ENCODE assay signal across 12 cellular contexts in the genomic region with DNA sequence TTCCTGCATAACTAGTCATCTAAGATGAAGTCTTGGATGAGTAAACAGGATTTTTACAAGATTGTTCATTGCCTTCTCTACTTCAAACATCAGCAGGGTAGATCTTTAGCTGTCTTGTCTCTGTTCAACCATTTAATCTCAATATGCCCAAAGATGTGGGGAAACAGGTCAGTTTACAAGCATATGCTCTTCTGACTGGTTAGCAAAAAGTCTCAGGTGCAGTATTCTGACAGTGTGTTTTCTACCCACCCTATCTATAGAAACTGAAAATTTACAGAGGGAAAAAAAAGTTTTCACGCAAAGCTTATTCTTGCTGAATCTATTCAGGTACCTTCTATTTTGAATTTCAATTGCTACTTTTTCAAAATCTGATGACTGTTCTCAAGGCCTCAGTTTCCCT. TPM values are rescaled to one million over a fixed set of nuclear protein-coding genes. Genes with fewer than 3 reads are reported as not detected.
DNase-seq lines count a peak whose midpoint lies in the region; ATAC-seq lines count a peak whose summit lies in the region.
"Had no signal": no experiment of that assay in that cellular context is flagged by ENCODE, and none has a peak within 500 bp of the region (broad histone marks: within the 10 kb centered on the region; RNA-seq: fewer than 3 reads in every experiment).

No MANE protein-coding gene starts in this region.

- no peak for DNase-seq in activated CD4-positive, alpha-beta T cell treated with anti-CD3 and anti-CD28 coated beads, Interleukin-2, amount 10 ng/mL, durations not matched to agents 7 days and 5 days
- DNase-seq in activated CD4-positive, alpha-beta T cell treated with anti-CD3 and anti-CD28 coated beads for 48 hours, result no peak
- DNase-seq in natural killer cell treated with Interleukin-12 subunit alpha and Interleukin-12 subunit beta and Interleukin-15 and Interleukin-18, amount 100 ng/mL, for 72 hours (ENCODE audit: low spot score), result no peak
- DNase-seq in MV-4-11 (lab: John Stamatoyannopoulos, UW), result no peak
- DNase-seq in stimulated activated CD4-positive, alpha-beta T cell treated with anti-CD3 and anti-CD28 coated beads, Interleukin-4, amount 100 ng/mL, for 24 hours, result no peak
- no peak for DNase-seq in stimulated activated CD4-positive, alpha-beta T cell treated with anti-CD3 and anti-CD28 coated beads, Interleukin-4, amount 100 ng/mL, for 1 hour
- DNase-seq: activated effector memory CD4-positive, alpha-beta T cell treated with anti-CD3 and anti-CD28 coated beads, Interleukin-2, amount 50 U/mL, for 16 hours; kidney glomerular epithelial cell; NCI-H1436 treated with DMSO at 0.1 percent for 48 hours; occipital lobe had no signal

- peaks cover 74% of the 10 kb centered on the region for H3K4me1 Mint-ChIP-seq in activated CD4-positive, alpha-beta T cell treated with anti-CD3 and anti-CD28 coated beads, Interleukin-2, amount 10 ng/mL, durations not matched to agents 7 days and 5 days
- H3K4me1 Mint-ChIP-seq in natural killer cell treated with Interleukin-12 subunit alpha and Interleukin-12 subunit beta and Interleukin-15 and Interleukin-18, amount 100 ng/mL, for 72 hours (ENCODE audit: low read depth in 2 of 2), result peaks cover 68 to 72% of the 10 kb centered on the region in 2 donors

- H3K27ac Mint-ChIP-seq in activated CD4-positive, alpha-beta T cell treated with anti-CD3 and anti-CD28 coated beads, Interleukin-2, amount 10 ng/mL, durations not matched to agents 7 days and 5 days, result peak overlapping the region; percentile 81
- peak overlapping the region; percentile 84 to 95 for H3K27ac Mint-ChIP-seq in natural killer cell treated with Interleukin-12 subunit alpha and Interleukin-12 subunit beta and Interleukin-15 and Interleukin-18, amount 100 ng/mL, for 72 hours

- H3K27me3 Mint-ChIP-seq in activated CD4-positive, alpha-beta T cell treated with anti-CD3 and anti-CD28 coated beads, Interleukin-2, amount 10 ng/mL, durations not matched to agents 7 days and 5 days, result no peaks in the 10 kb centered on the region
- no peaks in the 10 kb centered on the region for H3K27me3 Mint-ChIP-seq in natural killer cell treated with Interleukin-12 subunit alpha and Interleukin-12 subunit beta and Interleukin-15 and Interleukin-18, amount 100 ng/mL, for 72 hours

- no peak overlapping the region for H3K4me3 Mint-ChIP-seq in activated CD4-positive, alpha-beta T cell treated with anti-CD3 and anti-CD28 coated beads, Interleukin-2, amount 10 ng/mL, durations not matched to agents 7 days and 5 days
- H3K4me3 Mint-ChIP-seq in natural killer cell treated with Interleukin-12 subunit alpha and Interleukin-12 subunit beta and Interleukin-15 and Interleukin-18, amount 100 ng/mL, for 72 hours, result peak overlapping the region; percentile 87

- CTCF ChIA-PET in activated CD4-positive, alpha-beta T cell treated with anti-CD3 and anti-CD28 coated beads, Interleukin-2, amount 10 ng/mL, durations not matched to agents 7 days and 5 days (lab: Charles Lee), result interaction anchor here (1.3 to 5.2 kb wide), 7 partner anchors 9 to 82 kb away, joined by 4 to 27 read pairs (median 9); a partner anchor contains a TSS

- ATAC-seq in GM21526 (IDR thresholded peaks at IDR 0.05; ENCODE audit: low FRiP score, unreplicated experiment) (peak; percentile 36), HG03432 (IDR thresholded peaks at IDR 0.05; ENCODE audit: unreplicated experiment) (peak; percentile 33)
- no peak for ATAC-seq in natural killer cell treated with Interleukin-12 subunit alpha and Interleukin-12 subunit beta and Interleukin-15 and Interleukin-18, amount 100 ng/mL, for 72 hours

- H3K9me3 Mint-ChIP-seq in activated CD4-positive, alpha-beta T cell treated with anti-CD3 and anti-CD28 coated beads, Interleukin-2, amount 10 ng/mL, durations not matched to agents 7 days and 5 days, result no peaks in the 10 kb centered on the region
- H3K9me3 Mint-ChIP-seq in natural killer cell treated with Interleukin-12 subunit alpha and Interleukin-12 subunit beta and Interleukin-15 and Interleukin-18, amount 100 ng/mL, for 72 hours, result no peaks in the 10 kb centered on the region

- POLR2A ChIA-PET in activated CD4-positive, alpha-beta T cell treated with anti-CD3 and anti-CD28 coated beads, Interleukin-2, amount 10 ng/mL, durations not matched to agents 7 days and 5 days (lab: Charles Lee), result no interaction called here

- peaks cover 16% of the 10 kb centered on the region for H3K36me3 Mint-ChIP-seq in activated CD4-positive, alpha-beta T cell treated with anti-CD3 and anti-CD28 coated beads, Interleukin-2, amount 10 ng/mL, durations not matched to agents 7 days and 5 days (ENCODE audit: low read depth)
- H3K36me3 Mint-ChIP-seq in natural killer cell treated with Interleukin-12 subunit alpha and Interleukin-12 subunit beta and Interleukin-15 and Interleukin-18, amount 100 ng/mL, for 72 hours, result no peaks in the 10 kb centered on the region

RNA-seq across cellular contexts. Expression of a gene that starts 29.0 kb away (rescaled TPM):
- 10 to 100 TPM; 23.4 to 24.0 TPM for total RNA-seq in activated CD4-positive, alpha-beta T cell treated with anti-CD3 and anti-CD28 coated beads, Interleukin-2, amount 10 ng/mL, durations not matched to agents 7 days and 5 days
- 10 to 100 TPM; 27.9 to 33.0 TPM for total RNA-seq in natural killer cell treated with Interleukin-12 subunit alpha and Interleukin-12 subunit beta and Interleukin-15 and Interleukin-18, amount 100 ng/mL, for 72 hours

RNA-seq across cellular contexts. Expression of a gene that starts 59.1 kb away (rescaled TPM):
- 1 to 10 TPM; 3.4 to 4.1 TPM for total RNA-seq in activated CD4-positive, alpha-beta T cell treated with anti-CD3 and anti-CD28 coated beads, Interleukin-2, amount 10 ng/mL, durations not matched to agents 7 days and 5 days
- 1 to 10 TPM; 4.2 to 5.9 TPM for total RNA-seq in natural killer cell treated with Interleukin-12 subunit alpha and Interleukin-12 subunit beta and Interleukin-15 and Interleukin-18, amount 100 ng/mL, for 72 hours

Comparison
In these comparisons a context has a peak if more than half of its experiments do, and no peak if none do; other contexts are left out.
1. ATAC-seq: peak in GM21526 (single experiment) and HG03432 (single experiment); none in natural killer cell treated with Interleukin-12 subunit alpha and Interleukin-12 subunit beta and Interleukin-15 and Interleukin-18, amount 100 ng/mL, for 72 hours (0 of 2).